11 cellular contexts compared by ENCODE assay signal in the genomic region with DNA sequence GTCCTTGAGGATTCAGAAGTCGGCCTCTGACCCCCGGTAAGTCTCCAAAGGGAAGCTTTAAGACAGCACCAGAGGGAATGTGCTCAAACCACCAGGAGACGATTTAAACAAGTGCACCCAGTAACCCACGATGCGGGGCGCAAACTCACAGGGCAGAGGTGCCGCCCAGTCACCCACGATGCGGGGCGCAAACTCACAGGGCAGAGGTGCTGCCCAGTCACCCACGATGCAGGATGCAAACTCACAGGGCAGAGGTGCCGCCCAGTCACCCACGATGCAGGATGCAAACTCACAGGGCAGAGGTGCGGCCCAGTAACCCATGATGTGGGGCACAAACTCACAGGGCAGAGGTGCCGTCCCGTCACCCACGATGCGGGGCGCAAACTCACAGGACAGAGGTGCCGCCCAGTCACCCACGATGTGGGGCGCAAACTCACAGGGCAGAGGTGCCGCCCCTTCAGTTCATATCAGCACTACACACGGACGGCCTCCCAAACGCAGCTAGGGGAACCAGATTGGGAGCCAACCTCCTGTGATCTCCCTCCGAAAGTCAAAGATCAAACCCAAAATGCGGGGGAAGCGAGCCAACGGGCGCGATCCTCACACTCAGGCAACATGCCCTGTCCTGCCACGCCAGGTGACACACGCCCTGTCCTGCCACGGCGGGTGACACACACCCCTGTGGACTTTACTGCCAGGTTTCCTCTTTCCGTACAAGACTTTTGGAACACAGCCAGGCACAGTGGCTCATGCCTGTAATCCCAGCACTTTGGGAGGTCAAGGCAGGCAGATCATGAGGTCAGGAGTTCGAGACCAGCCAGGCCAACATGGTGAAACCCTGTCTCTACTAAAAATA. TPM values are rescaled to one million over a fixed set of nuclear protein-coding genes. Genes with fewer than 3 reads are reported as not detected.
DNase-seq lines count a peak whose midpoint lies in the region; ATAC-seq and TF ChIP-seq lines count a peak whose summit lies in the region.
"Had no signal": no experiment of that assay in that cellular context is flagged by ENCODE, and none has a peak within 500 bp of the region (broad histone marks: within the 10 kb centered on the region; RNA-seq: fewer than 3 reads in every experiment).

No MANE protein-coding gene starts in this region.

- no peak for ATAC-seq in CD8-positive, alpha-beta T cell
- no peak for ATAC-seq in central memory CD8-positive, alpha-beta T cell (replicated peaks; ENCODE audit: extremely low read depth, poor library complexity, severe bottlenecking)
- ATAC-seq in natural killer cell treated with Interleukin-12 subunit alpha and Interleukin-12 subunit beta and Interleukin-15 and Interleukin-18, amount 100 ng/mL, for 72 hours = no peak
- ATAC-seq in HG03457 (IDR thresholded peaks at IDR 0.05; ENCODE audit: unreplicated experiment) (no peak), GM19455 (IDR thresholded peaks at IDR 0.05; ENCODE audit: unreplicated experiment) (no peak)

- no peaks in the 10 kb centered on the region for H3K9me3 Mint-ChIP-seq in CD8-positive, alpha-beta T cell
- H3K9me3 Mint-ChIP-seq in central memory CD8-positive, alpha-beta T cell = no peaks in the 10 kb centered on the region
- no peaks in the 10 kb centered on the region for H3K9me3 Mint-ChIP-seq in natural killer cell treated with Interleukin-12 subunit alpha and Interleukin-12 subunit beta and Interleukin-15 and Interleukin-18, amount 100 ng/mL, for 72 hours

- no peaks in the 10 kb centered on the region for H3K9me3 ChIP-seq in CD8-positive, alpha-beta T cell (ENCODE audit: low read length)
- H3K9me3 ChIP-seq in HEK293 (ENCODE audit: control insufficient read depth, insufficient read depth, low read depth, low read length) = no peaks in the 10 kb centered on the region
- no peaks in the 10 kb centered on the region for H3K9me3 ChIP-seq in colonic mucosa
- H3K9me3 ChIP-seq: HAP-1 had no signal

- no peak overlapping the region for H3K4me3 ChIP-seq in CD8-positive, alpha-beta T cell (ENCODE audit: low read depth, low read length)
- H3K4me3 ChIP-seq in HEK293 (ENCODE audit: low read depth, low read length) (no peak overlapping the region), colonic mucosa (no peak overlapping the region)
- H3K4me3 ChIP-seq: HAP-1 had no signal

- H3K36me3 ChIP-seq in CD8-positive, alpha-beta T cell (ENCODE audit: insufficient read depth, low read length) = no peaks in the 10 kb centered on the region
- H3K36me3 ChIP-seq in HEK293 (ENCODE audit: control insufficient read depth in 2 of 2, insufficient read depth in 1 of 2, low read length in 2 of 2) (peaks cover 0 to 5% of the 10 kb centered on the region in 2 experiments; a peak in 2 of 3 replicates), colonic mucosa (no peaks in the 10 kb centered on the region)
- H3K36me3 ChIP-seq: HAP-1 had no signal

- no peak overlapping the region for H3K27ac Mint-ChIP-seq in CD8-positive, alpha-beta T cell
- no peak overlapping the region for H3K27ac Mint-ChIP-seq in central memory CD8-positive, alpha-beta T cell (ENCODE audit: low read depth)
- no peak overlapping the region for H3K27ac Mint-ChIP-seq in natural killer cell treated with Interleukin-12 subunit alpha and Interleukin-12 subunit beta and Interleukin-15 and Interleukin-18, amount 100 ng/mL, for 72 hours

- TF ChIP-seq CTCF in CD8-positive, alpha-beta T cell (IDR thresholded peaks at IDR 0.05) = no peak
- TF ChIP-seq CTCF in HEK293 (tag by site-specific recombination; IDR thresholded peaks at IDR 0.05) (no peak), colonic mucosa (IDR thresholded peaks at IDR 0.05) (no peak)

- peaks cover 7% of the 10 kb centered on the region for H3K4me1 ChIP-seq in CD8-positive, alpha-beta T cell (ENCODE audit: insufficient read depth, low read length)
- peaks cover 9% of the 10 kb centered on the region for H3K4me1 ChIP-seq in HEK293 (ENCODE audit: control insufficient read depth, insufficient read depth, low read length)
- no peaks in the 10 kb centered on the region for H3K4me1 ChIP-seq in colonic mucosa
- H3K4me1 ChIP-seq: HAP-1 had no signal

- H3K27me3 Mint-ChIP-seq in CD8-positive, alpha-beta T cell (ENCODE audit: low read depth) = peaks cover 31% of the 10 kb centered on the region
- peaks cover 50% of the 10 kb centered on the region for H3K27me3 Mint-ChIP-seq in central memory CD8-positive, alpha-beta T cell
- peaks cover 20 to 23% of the 10 kb centered on the region in 2 donors for H3K27me3 Mint-ChIP-seq in natural killer cell treated with Interleukin-12 subunit alpha and Interleukin-12 subunit beta and Interleukin-15 and Interleukin-18, amount 100 ng/mL, for 72 hours

- CTCF ChIA-PET in CD8-positive, alpha-beta T cell (lab: Charles Lee) = no interaction called here
- CTCF ChIA-PET in HEK293 (lab: Yijun Ruan, JAX) = no interaction called here

- peaks cover 56% of the 10 kb centered on the region for H3K4me1 Mint-ChIP-seq in CD8-positive, alpha-beta T cell (ENCODE audit: low read depth)
- peaks cover 46% of the 10 kb centered on the region for H3K4me1 Mint-ChIP-seq in central memory CD8-positive, alpha-beta T cell
- peaks cover 8 to 10% of the 10 kb centered on the region in 2 donors for H3K4me1 Mint-ChIP-seq in natural killer cell treated with Interleukin-12 subunit alpha and Interleukin-12 subunit beta and Interleukin-15 and Interleukin-18, amount 100 ng/mL, for 72 hours (ENCODE audit: low read depth in 2 of 2)

- no peak overlapping the region for H3K27ac ChIP-seq in CD8-positive, alpha-beta T cell (ENCODE audit: low read depth, low read length)
- H3K27ac ChIP-seq in HEK293 (ENCODE audit: extremely low read depth, low read depth, low read length) (no peak overlapping the region), colonic mucosa (no peak overlapping the region)

- H3K4me3 Mint-ChIP-seq in CD8-positive, alpha-beta T cell = peak overlapping the region; percentile 83
- peak overlapping the region; percentile 67 for H3K4me3 Mint-ChIP-seq in central memory CD8-positive, alpha-beta T cell
- peak overlapping the region; percentile 22 for H3K4me3 Mint-ChIP-seq in natural killer cell treated with Interleukin-12 subunit alpha and Interleukin-12 subunit beta and Interleukin-15 and Interleukin-18, amount 100 ng/mL, for 72 hours

- no peak for DNase-seq in CD8-positive, alpha-beta T cell
- no peak for DNase-seq in central memory CD8-positive, alpha-beta T cell (ENCODE audit: low spot score in 2 of 2)
- DNase-seq in natural killer cell treated with Interleukin-12 subunit alpha and Interleukin-12 subunit beta and Interleukin-15 and Interleukin-18, amount 100 ng/mL, for 72 hours (ENCODE audit: low spot score) = no peak
- no peak for DNase-seq in colonic mucosa
- no peak for DNase-seq in SHP77 treated with DMSO at 0.1 percent for 48 hours (lab: John Stamatoyannopoulos, UW)
- DNase-seq: NCI-H2227 treated with DMSO at 0.1 percent for 48 hours, PC-3 had no signal

- no peak overlapping the region for H3K9ac ChIP-seq in colonic mucosa (ENCODE audit: low read depth in 2 of 2, low read length in 2 of 2)

- POLR2A ChIA-PET in CD8-positive, alpha-beta T cell (lab: Charles Lee) = no interaction called here
- POLR2A ChIA-PET in HEK293 (lab: Yijun Ruan, JAX) = no interaction called here

- no peaks in the 10 kb centered on the region for H3K36me3 Mint-ChIP-seq in CD8-positive, alpha-beta T cell
- H3K36me3 Mint-ChIP-seq in central memory CD8-positive, alpha-beta T cell (ENCODE audit: insufficient read depth) = peaks cover 1% of the 10 kb centered on the region
- H3K36me3 Mint-ChIP-seq in natural killer cell treated with Interleukin-12 subunit alpha and Interleukin-12 subunit beta and Interleukin-15 and Interleukin-18, amount 100 ng/mL, for 72 hours = no peaks in the 10 kb centered on the region

- intact Hi-C loops in CD8-positive, alpha-beta T cell (cut with DNase I, micrococcal nuclease) = no loop called here
- intact Hi-C loops in colonic mucosa (cut with DNase I) = no loop called here

- H3K27me3 ChIP-seq in CD8-positive, alpha-beta T cell (ENCODE audit: insufficient read depth, low read length) = peaks cover 3% of the 10 kb centered on the region
- peaks cover 31% of the 10 kb centered on the region for H3K27me3 ChIP-seq in colonic mucosa

TF ChIP-seq in HEK293, 187 proteins besides CTCF, POLR2A, EP300 and RAD21:
- TF ChIP-seq ZNF600 (tag by site-specific recombination; IDR thresholded peaks at IDR 0.05) (0 out of 2 replicates have a peak, but pooled peaks have one; percentile 25), ZNF548 (tag by site-specific recombination; IDR thresholded peaks at IDR 0.05) (no peak)

RNA-seq across cellular contexts. Expression of a gene that starts 11.3 kb away (rescaled TPM):
- 10 to 100 TPM; 17.6 to 19.5 TPM for total RNA-seq in CD8-positive, alpha-beta T cell
- 10 to 100 TPM; 12.0 to 38.8 TPM for total RNA-seq in natural killer cell treated with Interleukin-12 subunit alpha and Interleukin-12 subunit beta and Interleukin-15 and Interleukin-18, amount 100 ng/mL, for 72 hours
- 10 to 100 TPM in 1 of 2 donors, 1 to 10 TPM in 1; 8.7 to 22.9 TPM for total RNA-seq in colonic mucosa

RNA-seq across cellular contexts. Expression of a gene that starts 56.8 kb away (rescaled TPM):
- total RNA-seq in CD8-positive, alpha-beta T cell = 10 to 100 TPM; 62.2 to 62.5 TPM
- total RNA-seq in natural killer cell treated with Interleukin-12 subunit alpha and Interleukin-12 subunit beta and Interleukin-15 and Interleukin-18, amount 100 ng/mL, for 72 hours = 10 to 100 TPM; 45.8 to 69.6 TPM
- total RNA-seq in colonic mucosa = 10 to 100 TPM; 44.4 to 81.1 TPM

Comparison
In these comparisons a context has a peak if more than half of its experiments do, and no peak if none do; other contexts are left out.
1. H3K4me3 Mint-ChIP-seq: peak in every context shown above with its lines; median percentile 83 in CD8-positive, alpha-beta T cell; 67 in central memory CD8-positive, alpha-beta T cell; 22 in natural killer cell treated with Interleukin-12 subunit alpha and Interleukin-12 subunit beta and Interleukin-15 and Interleukin-18, amount 100 ng/mL, for 72 hours.